8 cellular contexts compared by ENCODE assay signal in genomic region chr1:55213029-55213884, GRCh38. TPM values are rescaled to one million over a fixed set of nuclear protein-coding genes. Genes with fewer than 3 reads are reported as not detected.
DNase-seq lines count a peak whose midpoint lies in the region; ATAC-seq, FAIRE-seq and TF ChIP-seq lines count a peak whose summit lies in the region.

No MANE protein-coding gene starts in this region.

- H3K79me2 ChIP-seq in keratinocyte (ENCODE audit: control insufficient read depth, insufficient read depth, low read length): peaks cover 75% of the 10 kb centered on the region

- H3K27me3 ChIP-seq in heart right ventricle: no peaks in the 10 kb centered on the region
- no peaks in the 10 kb centered on the region for H3K27me3 ChIP-seq in keratinocyte (ENCODE audit: control insufficient read depth, extremely low read depth, insufficient read depth, low read length)
- H3K27me3 ChIP-seq in thyroid gland: no peaks in the 10 kb centered on the region

- no peak for ATAC-seq in heart right ventricle
- ATAC-seq in Right ventricle myocardium inferior: no peak

- no peaks in the 10 kb centered on the region for H3K9me3 Mint-ChIP-seq in activated T-helper 2 cell treated with anti-CD3 and anti-CD28 coated beads, Interferon-gamma antibody, Interleukin-2, Interleukin-4, amounts not matched to agents 10 μg/mL and 5 μg/mL and 100 μg/mL, durations not matched to agents 14 hours and 24 hours and 36 hours

- H3K36me3 Mint-ChIP-seq in activated T-helper 2 cell treated with anti-CD3 and anti-CD28 coated beads, Interferon-gamma antibody, Interleukin-2, Interleukin-4, amounts not matched to agents 10 μg/mL and 5 μg/mL and 100 μg/mL, durations not matched to agents 14 hours and 24 hours and 36 hours (ENCODE audit: low read depth): peaks cover 28% of the 10 kb centered on the region

- H3K4me2 ChIP-seq in keratinocyte (ENCODE audit: control insufficient read depth, extremely low read depth, insufficient read depth, low read depth, low read length): peak overlapping the region; percentile 99

- peaks cover 6% of the 10 kb centered on the region for H3K9me1 ChIP-seq in keratinocyte (ENCODE audit: control insufficient read depth, extremely low read depth, insufficient read depth, low read length)

- peak overlapping the region; percentile 91 for H3K4me3 Mint-ChIP-seq in activated T-helper 2 cell treated with anti-CD3 and anti-CD28 coated beads, Interferon-gamma antibody, Interleukin-2, Interleukin-4, amounts not matched to agents 10 μg/mL and 5 μg/mL and 100 μg/mL, durations not matched to agents 14 hours and 24 hours and 36 hours (ENCODE audit: low read depth)

- H3K27ac ChIP-seq in heart right ventricle (peak overlapping the region in 9 of 10 donors; percentile 92 to 99 (median 98)), keratinocyte (ENCODE audit: control insufficient read depth, insufficient read depth, low read length) (peak overlapping the region; percentile 88), thyroid gland (peak overlapping the region in 2 of 3 donors; percentile 92 to 97)

- H3K9me3 ChIP-seq in heart right ventricle: no peaks in the 10 kb centered on the region
- no peaks in the 10 kb centered on the region for H3K9me3 ChIP-seq in keratinocyte (ENCODE audit: control insufficient read depth, low read depth, low read length)
- no peaks in the 10 kb centered on the region for H3K9me3 ChIP-seq in thyroid gland

- whole genome bisulfite sequencing in heart right ventricle, 2 donors: 28 to 38% methylated on average over 11 of the region's 11 CpGs
- 31 to 38% methylated on average over 11 of the region's 11 CpGs for WGBS in thyroid gland, 2 donors

- TF ChIP-seq POLR2A in thyroid gland (IDR thresholded peaks at IDR 0.05): no peak

- H4K20me1 ChIP-seq in keratinocyte (ENCODE audit: control insufficient read depth, extremely low read depth, insufficient read depth, low read length): peaks cover 6% of the 10 kb centered on the region

- peak overlapping the region; percentile 93 for H3K9ac ChIP-seq in keratinocyte (ENCODE audit: control insufficient read depth, extremely low read depth, insufficient read depth, low read length)

- TF ChIP-seq CTCF in heart right ventricle (IDR thresholded peaks at IDR 0.05) (no peak), keratinocyte (optimal IDR thresholded peaks at IDR 0.05 in 1 of 3, IDR thresholded peaks at IDR 0.05 in 1 of 3, conservative IDR thresholded peaks at IDR 0.05 in 1 of 3; ENCODE audit: extremely low read depth in 1 of 3, insufficient read depth in 2 of 3, low read length in 3 of 3) (no peak), thyroid gland (IDR thresholded peaks at IDR 0.05) (no peak)

- H3K4me1 Mint-ChIP-seq in activated T-helper 2 cell treated with anti-CD3 and anti-CD28 coated beads, Interferon-gamma antibody, Interleukin-2, Interleukin-4, amounts not matched to agents 10 μg/mL and 5 μg/mL and 100 μg/mL, durations not matched to agents 14 hours and 24 hours and 36 hours (ENCODE audit: low read depth): peaks cover 65% of the 10 kb centered on the region

- no peak overlapping the region for H2AFZ ChIP-seq in keratinocyte (ENCODE audit: control insufficient read depth, low read length)

- no peak for FAIRE-seq in keratinocyte (lab: Jason Lieb, UNC)

- H3K4me3 ChIP-seq in heart right ventricle (peak overlapping the region in 9 of 10 donors; percentile 70 to 96 (median 89)), keratinocyte (ENCODE audit: control insufficient read depth in 2 of 3, extremely low read depth in 1 of 3, insufficient read depth in 2 of 3, low read depth in 1 of 3, low read length in 3 of 3) (peak overlapping the region; percentile 71 to 79 (median 74)), thyroid gland (replicated peaks in 1 of 3) (peak overlapping the region in 2 of 3 donors; percentile 25 to 77)

- DNase-seq in heart right ventricle (no peak), Right ventricle myocardium inferior (ENCODE audit: missing footprints) (no peak), keratinocyte (ENCODE audit: low read depth, low spot score) (no peak), thyroid gland (no peak), inferior parietal cortex (ENCODE audit: extremely low spot score) (no peak), NCI-H510A treated with DMSO at 0.1 percent for 48 hours (lab: John Stamatoyannopoulos, UW) (no peak)
- no peak for DNase-seq in activated T-helper 2 cell treated with anti-CD3 and anti-CD28 coated beads, Interferon-gamma antibody, Interleukin-2, Interleukin-4, amounts not matched to agents 10 μg/mL and 5 μg/mL and 100 μg/mL, durations not matched to agents 14 hours and 24 hours and 36 hours (ENCODE audit: low spot score)
- no peak for DNase-seq in stimulated activated CD4-positive, alpha-beta T cell treated with anti-CD3 and anti-CD28 coated beads, Interleukin-1b, Interleukin-23, amount 100 ng/mL, for 48 hours

- H3K36me3 ChIP-seq in heart right ventricle (no peaks in the 10 kb centered on the region), keratinocyte (ENCODE audit: control insufficient read depth in 2 of 2, extremely low read depth in 1 of 2, insufficient read depth in 2 of 2, low read length in 2 of 2) (no peaks in the 10 kb centered on the region), thyroid gland (no peaks in the 10 kb centered on the region)

- intact Hi-C loops in heart right ventricle (cut with DNase I): loop anchor here in 6 of 10 donors (5.0 to 10.0 kb wide), 6 partner anchors 41 to 71 kb away; no protein-coding TSS in a partner anchor
- intact Hi-C loops in Right ventricle myocardium inferior (cut with DNase I): loop anchor here (5.0 kb wide), 2 partner anchors 36 to 39 kb away; no protein-coding TSS in a partner anchor
- intact Hi-C loops in activated T-helper 2 cell treated with anti-CD3 and anti-CD28 coated beads, Interferon-gamma antibody, Interleukin-2, Interleukin-4, amounts not matched to agents 10 μg/mL and 5 μg/mL and 100 μg/mL, durations not matched to agents 14 hours and 24 hours and 36 hours (cut with micrococcal nuclease): loop anchor here (2.0 to 5.0 kb wide), 2 partner anchors 46 to 64 kb away; no protein-coding TSS in a partner anchor
- intact Hi-C loops in thyroid gland (cut with DNase I): no loop called here

- H3K4me1 ChIP-seq in heart right ventricle (peaks cover 2 to 82% (median 77%) of the 10 kb centered on the region in 9 donors), keratinocyte (ENCODE audit: control insufficient read depth, extremely low read depth, insufficient read depth, low read length) (peaks cover 32% of the 10 kb centered on the region), thyroid gland (peaks cover 25 to 42% of the 10 kb centered on the region in 2 donors)

- peak overlapping the region; percentile 86 for H3K27ac Mint-ChIP-seq in activated T-helper 2 cell treated with anti-CD3 and anti-CD28 coated beads, Interferon-gamma antibody, Interleukin-2, Interleukin-4, amounts not matched to agents 10 μg/mL and 5 μg/mL and 100 μg/mL, durations not matched to agents 14 hours and 24 hours and 36 hours

- dilution Hi-C loops in keratinocyte (cut with MboI; ENCODE audit: extremely low pct_ligation_motif_present, low sequenced_read_pairs): no loop called here

- no peaks in the 10 kb centered on the region for H3K27me3 Mint-ChIP-seq in activated T-helper 2 cell treated with anti-CD3 and anti-CD28 coated beads, Interferon-gamma antibody, Interleukin-2, Interleukin-4, amounts not matched to agents 10 μg/mL and 5 μg/mL and 100 μg/mL, durations not matched to agents 14 hours and 24 hours and 36 hours (ENCODE audit: low read depth)

RNA-seq across cellular contexts. Expression of gene USP24, which starts 1.9 kb away (rescaled TPM):
- 10 to 100 TPM; 31.4 to 49.7 (median 42.5) TPM for total RNA-seq in heart right ventricle
- 10 to 100 TPM in 1 of 2 donors, 1 to 10 TPM in 1; 7.1 to 13.4 TPM for polyA plus RNA-seq in heart right ventricle
- 34.5 TPM for total RNA-seq in Right ventricle myocardium inferior
- 42.6 and 44.0 TPM in 2 replicates for total RNA-seq in activated T-helper 2 cell treated with anti-CD3 and anti-CD28 coated beads, Interferon-gamma antibody, Interleukin-2, Interleukin-4, amounts not matched to agents 10 μg/mL and 5 μg/mL and 100 μg/mL, durations not matched to agents 14 hours and 24 hours and 36 hours
- 15.4 to 22.5 TPM (median 17.1 TPM) in 3 replicates for polyA plus RNA-seq in keratinocyte
- 31.4 TPM for polyA plus RNA-seq in keratinocyte (2011; ENCODE audit: low read depth)
- polyA plus RNA-seq in keratinocyte (2011; cell fraction: cytosol; rRNA removed): 9.1 and 13.9 TPM in 2 replicates
- 37.3 and 37.6 TPM in 2 replicates for polyA plus RNA-seq in keratinocyte (2011; cell fraction: nucleus; rRNA removed)
- polyA plus RNA-seq in keratinocyte (2012; ENCODE audit: low replicate concordance): 11.7 and 22.3 TPM in 2 replicates
- 14.9 to 74.8 TPM (median 41.3 TPM) in 3 replicates for polyA minus RNA-seq in keratinocyte
- 16.3 TPM for polyA minus RNA-seq in keratinocyte (2011; cell fraction: cytosol; rRNA and poly(A)+ RNA removed)
- 52.0 and 98.7 TPM in 2 replicates for polyA minus RNA-seq in keratinocyte (2011; cell fraction: nucleus; rRNA and poly(A)+ RNA removed)
- 10 to 100 TPM; 38.5 to 74.6 (median 43.4) TPM for total RNA-seq in thyroid gland
